ENCODE assay signal across 21 cellular contexts in genomic region chr12:90355701-90356345, GRCh38.
"Had no signal": no experiment of that assay in that cellular context is flagged by ENCODE, and none has a peak within 500 bp of the region (broad histone marks: within the 10 kb centered on the region; RNA-seq: fewer than 3 reads in every experiment).

No MANE protein-coding gene starts in this region.

- H3K4me3 ChIP-seq: breast epithelium, gastroesophageal sphincter, heart right ventricle, left ventricle myocardium inferior, sigmoid colon, stomach, testis had no signal

- H3K27ac Mint-ChIP-seq: activated naive CD8-positive, alpha-beta T cell treated with anti-CD3 and anti-CD28 coated beads, Interleukin-2, amount 10 ng/mL, durations not matched to agents 7 days and 5 days; dendritic cell treated with granulocyte-macrophage colony-stimulating factor and Interleukin-4, amounts not matched to agents 40 ng/mL and 50 ng/mL, for 4 days; memory B cell had no signal

- H3K4me1 Mint-ChIP-seq: activated naive CD8-positive, alpha-beta T cell treated with anti-CD3 and anti-CD28 coated beads, Interleukin-2, amount 10 ng/mL, durations not matched to agents 7 days and 5 days; memory B cell had no signal

- H3K27ac ChIP-seq: breast epithelium, gastroesophageal sphincter, heart right ventricle, left ventricle myocardium inferior, sigmoid colon, stomach, testis had no signal

- H3K36me3 ChIP-seq: breast epithelium, gastroesophageal sphincter, heart right ventricle, left ventricle myocardium inferior, sigmoid colon, stomach had no signal

- DNase-seq: activated CD4-positive, alpha-beta T cell treated with anti-CD3 and anti-CD28 coated beads, Interleukin-2, amount 50 U/mL, for 4 hours; activated naive CD4-positive, alpha-beta T cell; activated naive CD8-positive, alpha-beta T cell treated with anti-CD3 and anti-CD28 coated beads, Interleukin-2, amount 10 ng/mL, durations not matched to agents 7 days and 5 days; activated T-cell treated with anti-CD3 and anti-CD28 coated beads for 4 hours; aorta; cerebellar nuclear complex; effector memory CD4-positive, alpha-beta T cell; heart right ventricle; left ventricle myocardium inferior; occipital lobe; sigmoid colon; stimulated activated CD4-positive, alpha-beta T cell treated with anti-CD3 and anti-CD28 coated beads, Interleukin-12 subunit alpha, Interleukin-12 subunit beta, amount 100 ng/mL, for 4 hours; stimulated activated CD4-positive, alpha-beta T cell treated with anti-CD3 and anti-CD28 coated beads, Interleukin-2, amount 100 ng/mL, for 24 hours; stomach; SW 1271; testis had no signal

- H3K27me3 ChIP-seq: breast epithelium, gastroesophageal sphincter, heart right ventricle, sigmoid colon, stomach, testis had no signal

- H3K9me3 Mint-ChIP-seq: activated naive CD8-positive, alpha-beta T cell treated with anti-CD3 and anti-CD28 coated beads, Interleukin-2, amount 10 ng/mL, durations not matched to agents 7 days and 5 days; nephron had no signal

- H3K4me3 Mint-ChIP-seq: activated naive CD8-positive, alpha-beta T cell treated with anti-CD3 and anti-CD28 coated beads, Interleukin-2, amount 10 ng/mL, durations not matched to agents 7 days and 5 days; dendritic cell treated with granulocyte-macrophage colony-stimulating factor and Interleukin-4, amounts not matched to agents 40 ng/mL and 50 ng/mL, for 4 days; memory B cell; nephron had no signal

- ATAC-seq: gastroesophageal sphincter, heart right ventricle had no signal

- H3K9me3 ChIP-seq: breast epithelium, gastroesophageal sphincter, heart right ventricle, left ventricle myocardium inferior, sigmoid colon, stomach, testis had no signal

- H3K4me1 ChIP-seq: breast epithelium, gastroesophageal sphincter, heart right ventricle, left ventricle myocardium inferior, sigmoid colon, stomach, testis had no signal

- H3K36me3 Mint-ChIP-seq: activated naive CD8-positive, alpha-beta T cell treated with anti-CD3 and anti-CD28 coated beads, Interleukin-2, amount 10 ng/mL, durations not matched to agents 7 days and 5 days; memory B cell had no signal
